ENCODE assay signal across 2 cellular contexts in the genomic region with DNA sequence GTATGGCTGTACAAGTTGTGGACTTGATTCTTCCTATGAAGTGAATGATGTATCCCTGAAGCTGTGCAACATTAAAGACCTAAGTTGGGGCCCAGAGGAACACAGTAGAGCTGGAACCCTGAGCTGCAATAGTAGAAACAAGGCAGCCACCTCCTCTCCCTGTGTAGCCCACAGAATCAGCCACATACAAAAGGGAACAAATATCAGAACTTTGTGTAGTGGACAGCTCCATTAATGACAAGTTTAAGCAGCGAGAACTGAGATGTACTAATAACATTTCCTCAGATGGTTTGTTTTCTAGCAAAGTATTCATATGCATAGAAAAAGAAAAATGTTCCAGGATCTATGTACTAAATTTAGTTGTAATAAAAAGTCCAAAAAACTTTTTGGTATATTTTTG.
TF ChIP-seq lines count a peak whose summit lies in the region.

No MANE protein-coding gene starts in this region.

TF ChIP-seq in HepG2, 621 proteins besides CTCF, POLR2A, EP300 and RAD21:
- TF ChIP-seq ZNF883 (CRISPR knock-in tag; IDR thresholded peaks at IDR 0.05; ENCODE audit: not compliant biosample characterization) (no peak), ZNF644 (CRISPR knock-in tag; IDR thresholded peaks at IDR 0.05; ENCODE audit: low read depth) (no peak), ZNF670 (CRISPR knock-in tag; IDR thresholded peaks at IDR 0.05; ENCODE audit: borderline replicate concordance) (no peak), ZFY (CRISPR knock-in tag; IDR thresholded peaks at IDR 0.05) (no peak), ZNF451 (CRISPR knock-in tag; IDR thresholded peaks at IDR 0.05) (no peak), HMG20B (CRISPR knock-in tag; conservative IDR thresholded peaks at IDR 0.05) (no peak), MIER2 (CRISPR knock-in tag; IDR thresholded peaks at IDR 0.05) (peak; percentile 77), FOXK2 (IDR thresholded peaks at IDR 0.05) (no peak), ZFAT (CRISPR knock-in tag; conservative IDR thresholded peaks at IDR 0.05) (no peak)
- TF ChIP-seq, protein P1, sequence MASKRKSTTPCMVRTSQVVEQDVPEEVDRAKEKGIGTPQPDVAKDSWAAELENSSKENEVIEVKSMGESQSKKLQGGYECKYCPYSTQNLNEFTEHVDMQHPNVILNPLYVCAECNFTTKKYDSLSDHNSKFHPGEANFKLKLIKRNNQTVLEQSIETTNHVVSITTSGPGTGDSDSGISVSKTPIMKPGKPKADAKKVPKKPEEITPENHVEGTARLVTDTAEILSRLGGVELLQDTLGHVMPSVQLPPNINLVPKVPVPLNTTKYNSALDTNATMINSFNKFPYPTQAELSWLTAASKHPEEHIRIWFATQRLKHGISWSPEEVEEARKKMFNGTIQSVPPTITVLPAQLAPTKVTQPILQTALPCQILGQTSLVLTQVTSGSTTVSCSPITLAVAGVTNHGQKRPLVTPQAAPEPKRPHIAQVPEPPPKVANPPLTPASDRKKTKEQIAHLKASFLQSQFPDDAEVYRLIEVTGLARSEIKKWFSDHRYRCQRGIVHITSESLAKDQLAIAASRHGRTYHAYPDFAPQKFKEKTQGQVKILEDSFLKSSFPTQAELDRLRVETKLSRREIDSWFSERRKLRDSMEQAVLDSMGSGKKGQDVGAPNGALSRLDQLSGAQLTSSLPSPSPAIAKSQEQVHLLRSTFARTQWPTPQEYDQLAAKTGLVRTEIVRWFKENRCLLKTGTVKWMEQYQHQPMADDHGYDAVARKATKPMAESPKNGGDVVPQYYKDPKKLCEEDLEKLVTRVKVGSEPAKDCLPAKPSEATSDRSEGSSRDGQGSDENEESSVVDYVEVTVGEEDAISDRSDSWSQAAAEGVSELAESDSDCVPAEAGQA (IDR thresholded peaks at IDR 0.05; ENCODE audit: low read depth): no peak
- TF ChIP-seq, protein P1 (CRISPR knock-in tag; IDR thresholded peaks at IDR 0.05; ENCODE audit: borderline replicate concordance): no peak
- TF ChIP-seq, protein P2, sequence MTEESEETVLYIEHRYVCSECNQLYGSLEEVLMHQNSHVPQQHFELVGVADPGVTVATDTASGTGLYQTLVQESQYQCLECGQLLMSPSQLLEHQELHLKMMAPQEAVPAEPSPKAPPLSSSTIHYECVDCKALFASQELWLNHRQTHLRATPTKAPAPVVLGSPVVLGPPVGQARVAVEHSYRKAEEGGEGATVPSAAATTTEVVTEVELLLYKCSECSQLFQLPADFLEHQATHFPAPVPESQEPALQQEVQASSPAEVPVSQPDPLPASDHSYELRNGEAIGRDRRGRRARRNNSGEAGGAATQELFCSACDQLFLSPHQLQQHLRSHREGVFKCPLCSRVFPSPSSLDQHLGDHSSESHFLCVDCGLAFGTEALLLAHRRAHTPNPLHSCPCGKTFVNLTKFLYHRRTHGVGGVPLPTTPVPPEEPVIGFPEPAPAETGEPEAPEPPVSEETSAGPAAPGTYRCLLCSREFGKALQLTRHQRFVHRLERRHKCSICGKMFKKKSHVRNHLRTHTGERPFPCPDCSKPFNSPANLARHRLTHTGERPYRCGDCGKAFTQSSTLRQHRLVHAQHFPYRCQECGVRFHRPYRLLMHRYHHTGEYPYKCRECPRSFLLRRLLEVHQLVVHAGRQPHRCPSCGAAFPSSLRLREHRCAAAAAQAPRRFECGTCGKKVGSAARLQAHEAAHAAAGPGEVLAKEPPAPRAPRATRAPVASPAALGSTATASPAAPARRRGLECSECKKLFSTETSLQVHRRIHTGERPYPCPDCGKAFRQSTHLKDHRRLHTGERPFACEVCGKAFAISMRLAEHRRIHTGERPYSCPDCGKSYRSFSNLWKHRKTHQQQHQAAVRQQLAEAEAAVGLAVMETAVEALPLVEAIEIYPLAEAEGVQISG (CRISPR knock-in tag; IDR thresholded peaks at IDR 0.05): no peak
- TF ChIP-seq, protein P3, sequence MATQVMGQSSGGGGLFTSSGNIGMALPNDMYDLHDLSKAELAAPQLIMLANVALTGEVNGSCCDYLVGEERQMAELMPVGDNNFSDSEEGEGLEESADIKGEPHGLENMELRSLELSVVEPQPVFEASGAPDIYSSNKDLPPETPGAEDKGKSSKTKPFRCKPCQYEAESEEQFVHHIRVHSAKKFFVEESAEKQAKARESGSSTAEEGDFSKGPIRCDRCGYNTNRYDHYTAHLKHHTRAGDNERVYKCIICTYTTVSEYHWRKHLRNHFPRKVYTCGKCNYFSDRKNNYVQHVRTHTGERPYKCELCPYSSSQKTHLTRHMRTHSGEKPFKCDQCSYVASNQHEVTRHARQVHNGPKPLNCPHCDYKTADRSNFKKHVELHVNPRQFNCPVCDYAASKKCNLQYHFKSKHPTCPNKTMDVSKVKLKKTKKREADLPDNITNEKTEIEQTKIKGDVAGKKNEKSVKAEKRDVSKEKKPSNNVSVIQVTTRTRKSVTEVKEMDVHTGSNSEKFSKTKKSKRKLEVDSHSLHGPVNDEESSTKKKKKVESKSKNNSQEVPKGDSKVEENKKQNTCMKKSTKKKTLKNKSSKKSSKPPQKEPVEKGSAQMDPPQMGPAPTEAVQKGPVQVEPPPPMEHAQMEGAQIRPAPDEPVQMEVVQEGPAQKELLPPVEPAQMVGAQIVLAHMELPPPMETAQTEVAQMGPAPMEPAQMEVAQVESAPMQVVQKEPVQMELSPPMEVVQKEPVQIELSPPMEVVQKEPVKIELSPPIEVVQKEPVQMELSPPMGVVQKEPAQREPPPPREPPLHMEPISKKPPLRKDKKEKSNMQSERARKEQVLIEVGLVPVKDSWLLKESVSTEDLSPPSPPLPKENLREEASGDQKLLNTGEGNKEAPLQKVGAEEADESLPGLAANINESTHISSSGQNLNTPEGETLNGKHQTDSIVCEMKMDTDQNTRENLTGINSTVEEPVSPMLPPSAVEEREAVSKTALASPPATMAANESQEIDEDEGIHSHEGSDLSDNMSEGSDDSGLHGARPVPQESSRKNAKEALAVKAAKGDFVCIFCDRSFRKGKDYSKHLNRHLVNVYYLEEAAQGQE (IDR thresholded peaks at IDR 0.05; ENCODE audit: borderline replicate concordance in 1 of 2, low read depth in 1 of 2, low read length in 2 of 2): peak in 1 of 2 experiments; percentile 85
TF ChIP-seq in HepG2: peak in this region for 2.

TF ChIP-seq in Ishikawa, 13 proteins besides CTCF, POLR2A, EP300 and RAD21:
- TF ChIP-seq EGR1 (IDR thresholded peaks at IDR 0.05) (no peak), TEAD4 (IDR thresholded peaks at IDR 0.05) (no peak), TCF12 (IDR thresholded peaks at IDR 0.05; ENCODE audit: low read depth) (no peak), NFIC (IDR thresholded peaks at IDR 0.05) (no peak)
- TF ChIP-seq, protein P3 (IDR thresholded peaks at IDR 0.05; ENCODE audit: low read depth): peak; percentile 79
